16 cellular contexts compared by ENCODE assay signal in the genomic region with DNA sequence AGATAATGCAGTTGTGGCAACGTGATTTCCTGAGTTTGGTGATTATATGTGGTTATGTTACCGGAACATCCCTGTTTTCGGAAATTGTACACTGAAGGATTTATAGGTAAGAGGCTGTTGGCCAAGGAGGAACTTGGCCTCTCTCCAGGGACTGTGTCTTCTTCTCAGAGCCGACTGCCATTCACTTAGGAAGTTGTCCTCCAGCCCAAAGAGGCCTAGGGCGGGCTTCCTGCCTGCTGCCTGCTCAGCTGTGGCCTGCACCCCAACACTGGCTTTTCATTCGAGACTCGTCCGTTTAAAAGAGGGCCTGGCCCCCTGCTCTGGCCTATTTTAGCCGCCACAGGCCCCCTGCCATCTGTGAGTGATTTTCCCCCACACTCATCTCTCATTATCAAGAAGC.
DNase-seq lines count a peak whose midpoint lies in the region; TF ChIP-seq lines count a peak whose summit lies in the region.
"Had no signal": no experiment of that assay in that cellular context is flagged by ENCODE, and none has a peak within 500 bp of the region (broad histone marks: within the 10 kb centered on the region; RNA-seq: fewer than 3 reads in every experiment).

No MANE protein-coding gene starts in this region.

- no peaks in the 10 kb centered on the region for H3K27me3 ChIP-seq in colonic mucosa
- no peaks in the 10 kb centered on the region for H3K27me3 ChIP-seq in prostate gland (replicated peaks; ENCODE audit: insufficient read depth)
- no peaks in the 10 kb centered on the region for H3K27me3 ChIP-seq in dorsolateral prefrontal cortex
- H3K27me3 ChIP-seq: cardiac muscle cell had no signal

- no peaks in the 10 kb centered on the region for H3K36me3 ChIP-seq in colonic mucosa
- H3K36me3 ChIP-seq in prostate gland: no peaks in the 10 kb centered on the region
- H3K36me3 ChIP-seq: cardiac muscle cell had no signal

- H3K27ac ChIP-seq in colonic mucosa (no peak overlapping the region), prostate gland (peak overlapping the region; percentile 73 to 79), dorsolateral prefrontal cortex (no peak overlapping the region)
- H3K27ac ChIP-seq: cardiac muscle cell had no signal

- TF ChIP-seq POLR2A in prostate gland (IDR thresholded peaks at IDR 0.05): no peak

- intact Hi-C loops in colonic mucosa (cut with DNase I) (no loop called here), prostate gland (cut with DNase I) (no loop called here), dorsolateral prefrontal cortex (cut with DNase I) (no loop called here)

- in situ Hi-C loops in GM13977 (cut with MboI; ENCODE audit: low pct_unique_long_range_greater_than_20kb, low sequenced_read_pairs, unreplicated experiment): no loop called here

- no peak overlapping the region for H3K9ac ChIP-seq in colonic mucosa (ENCODE audit: low read depth in 2 of 2, low read length in 2 of 2)

- 9% methylated on average over 9 of the region's 9 CpGs for WGBS in prostate gland

- H3K9me3 ChIP-seq in colonic mucosa: no peaks in the 10 kb centered on the region
- H3K9me3 ChIP-seq in prostate gland: no peaks in the 10 kb centered on the region

- no peak overlapping the region for H3K4me3 ChIP-seq in colonic mucosa
- no peak overlapping the region for H3K4me3 ChIP-seq in prostate gland
- no peak overlapping the region for H3K4me3 ChIP-seq in dorsolateral prefrontal cortex
- H3K4me3 ChIP-seq: cardiac muscle cell had no signal

- no peak for TF ChIP-seq CTCF in colonic mucosa (IDR thresholded peaks at IDR 0.05)
- no peak for TF ChIP-seq CTCF in prostate gland (IDR thresholded peaks at IDR 0.05)
- TF ChIP-seq CTCF in GM13977 (IDR thresholded peaks at IDR 0.05; ENCODE audit: extremely low read depth, insufficient read depth, missing control alignments): no peak
- no peak for TF ChIP-seq CTCF in dorsolateral prefrontal cortex (IDR thresholded peaks at IDR 0.05 in 54 of 56, conservative IDR thresholded peaks at IDR 0.05 in 2 of 56; ENCODE audit: low read depth in 1 of 56, partially characterized antibody in 56 of 56)

- H3K4me1 ChIP-seq in colonic mucosa (no peaks in the 10 kb centered on the region), prostate gland (replicated peaks) (peaks cover 7% of the 10 kb centered on the region)

- DNase-seq in GDM1 (lab: John Stamatoyannopoulos, UW): peak; percentile 23
- peak; percentile 51 for DNase-seq in NCI-H2029 (lab: John Stamatoyannopoulos, UW)
- peak; percentile 67 for DNase-seq in colonic mucosa
- DNase-seq in prostate gland (ENCODE audit: low spot score): peak; percentile 93
- DNase-seq in GM13977 (ENCODE audit: low spot score): no peak
- DNase-seq in NCI-H187 (lab: John Stamatoyannopoulos, UW): no peak
- DNase-seq in dorsolateral prefrontal cortex: no peak
- DNase-seq: activated CD4-positive, alpha-beta T cell treated with anti-CD3 and anti-CD28 coated beads for 4 hours; activated naive CD8-positive, alpha-beta T cell treated with anti-CD3 and anti-CD28 coated beads, Interleukin-2, amount 10 ng/mL, durations not matched to agents 7 days and 5 days; activated T-cell treated with anti-CD3 and anti-CD28 coated beads for 4 hours; foreskin melanocyte; immature natural killer cell; MM.1S; NCI-H226; stimulated activated CD4-positive, alpha-beta T cell treated with anti-CD3 and anti-CD28 coated beads, Interleukin-15, amount 100 ng/mL, for 24 hours had no signal

Comparison
In these comparisons a context has a peak if more than half of its experiments do, and no peak if none do; other contexts are left out.
1. DNase-seq: peak in GDM1 (single experiment), NCI-H2029 (single experiment), colonic mucosa (single experiment) and prostate gland (single experiment); none in GM13977 (single experiment), NCI-H187 (0 of 2) and dorsolateral prefrontal cortex (0 of 10).
2. H3K27ac ChIP-seq: peak in prostate gland (2 of 2); none in colonic mucosa (single experiment) and dorsolateral prefrontal cortex (0 of 59).